Comparison of ENCODE assay signal across 1 cellular context in genomic region chr3:56302417-56302816, GRCh38.
TF ChIP-seq lines count a peak whose summit lies in the region.

No MANE protein-coding gene starts in this region.

TF ChIP-seq in K562, 482 proteins besides CTCF, POLR2A, EP300 and RAD21 (continued from another document):
- no peak for TF ChIP-seq ZBTB11 (CRISPR knock-in tag; IDR thresholded peaks at IDR 0.05)
- no peak for TF ChIP-seq JUNB (CRISPR knock-in tag; conservative IDR thresholded peaks at IDR 0.05)
